19 cellular contexts compared by ENCODE assay signal in genomic region chr15:79953951-79954444, GRCh38. TPM values are rescaled to one million over a fixed set of nuclear protein-coding genes. Genes with fewer than 3 reads are reported as not detected.
DNase-seq lines count a peak whose midpoint lies in the region; ATAC-seq and TF ChIP-seq lines count a peak whose summit lies in the region.
"Had no signal": no experiment of that assay in that cellular context is flagged by ENCODE, and none has a peak within 500 bp of the region (broad histone marks: within the 10 kb centered on the region; RNA-seq: fewer than 3 reads in every experiment).

No MANE protein-coding gene starts in this region.

- H3K4me3 ChIP-seq in AG04450 (ENCODE audit: low read depth, low read length): no peak overlapping the region
- no peak overlapping the region for H3K4me3 ChIP-seq in left lung
- H3K4me3 ChIP-seq: body of pancreas, psoas muscle, testis had no signal

- H3K9me3 ChIP-seq in AG04450 (ENCODE audit: control insufficient read depth, insufficient read depth, low read length) (no peaks in the 10 kb centered on the region), left lung (no peaks in the 10 kb centered on the region)
- H3K9me3 ChIP-seq: body of pancreas, psoas muscle, testis had no signal

- H3K27ac ChIP-seq in AG04450 (ENCODE audit: low read depth, low read length) (peak overlapping the region; percentile 47), left lung (peak overlapping the region in 1 of 2 donors; percentile 77)
- H3K27ac ChIP-seq: body of pancreas, psoas muscle, testis had no signal

- TF ChIP-seq CTCF in AG04450 (IDR thresholded peaks at IDR 0.05; ENCODE audit: low read depth, low read length): no peak
- no peak for TF ChIP-seq CTCF in left lung (IDR thresholded peaks at IDR 0.05)

- POLR2A ChIA-PET in AG04450 (lab: Yijun Ruan, JAX): interaction anchor here (0.6 to 1.2 kb wide), 2 partner anchors 31 to 965 kb away, joined by 6 read pairs; no protein-coding TSS in a partner anchor

- peaks cover 0 to 53% of the 10 kb centered on the region in 2 donors for H3K4me1 ChIP-seq in left lung
- H3K4me1 ChIP-seq: psoas muscle, testis had no signal

- H3K27me3 ChIP-seq in AG04450 (ENCODE audit: control insufficient read depth, insufficient read depth, low read length) (no peaks in the 10 kb centered on the region), left lung (no peaks in the 10 kb centered on the region)
- H3K27me3 ChIP-seq: body of pancreas, testis had no signal

- ATAC-seq in left lung (peak; percentile 50), HG03342 (IDR thresholded peaks at IDR 0.05; ENCODE audit: unreplicated experiment) (no peak), HG03354 (IDR thresholded peaks at IDR 0.05; ENCODE audit: poor library complexity, severe bottlenecking, unreplicated experiment) (no peak), HG02759 (IDR thresholded peaks at IDR 0.05; ENCODE audit: unreplicated experiment) (no peak)
- ATAC-seq: activated T-helper 17 cell treated with anti-CD3 and anti-CD28 coated beads, Interleukin-2, amount 50 U/mL, for 72 hours; body of pancreas; natural killer cell treated with Interleukin-12 subunit alpha and Interleukin-12 subunit beta and Interleukin-15 and Interleukin-18, amount 100 ng/mL, for 72 hours; psoas muscle had no signal

- intact Hi-C loops in left lung (cut with DNase I): no loop called here

- DNase-seq in AG04450 (ENCODE audit: low read depth, low spot score) (peak; percentile 63), GF-D8 (lab: John Stamatoyannopoulos, UW) (peak; percentile 42), SK-MEL-5 (ENCODE audit: low read depth, low spot score) (peak; percentile 82), left lung (no peak), NCI-H524 (lab: John Stamatoyannopoulos, UW) (no peak)
- DNase-seq: activated CD4-positive, alpha-beta T cell treated with anti-CD3 and anti-CD28 coated beads, Interleukin-2, amount 50 U/mL, for 4 hours; left ventricle myocardium superior; NCI-H1092 treated with DMSO at 0.1 percent for 48 hours; NCI-H2171 treated with DMSO at 0.1 percent for 48 hours; psoas muscle; SHP77 treated with DMSO at 0.1 percent for 48 hours; testis had no signal

- H3K36me3 ChIP-seq in left lung: no peaks in the 10 kb centered on the region

- CTCF ChIA-PET in AG04450 (lab: Charles Lee): interaction anchor here (1.0 kb wide), 1 partner anchor 39 kb away, joined by 4 read pairs; no protein-coding TSS in a partner anchor

- in situ Hi-C loops in SK-MEL-5 (cut with HindIII; ENCODE audit: low pct_unique_long_range_greater_than_20kb, low sequenced_read_pairs): no loop called here

RNA-seq across cellular contexts. Expression of gene BCL2A1, which starts 17.0 kb away (rescaled TPM):
- 2.7 and 2.9 TPM in 2 replicates for polyA plus RNA-seq in AG04450 (2011; rRNA removed)
- polyA minus RNA-seq in AG04450 (2011; rRNA and poly(A)+ RNA removed): 0.37 TPM in 1 of 2 replicates, not detected in the other
- 102 and 105 TPM in 2 replicates for total RNA-seq in SK-MEL-5 (2014; rRNA removed; shearing (Covaris generic))
- polyA plus RNA-seq in SK-MEL-5 (2015; cell fraction: cytosol; rRNA removed): 32.5 and 40.7 TPM in 2 replicates
- polyA plus RNA-seq in SK-MEL-5 (2015; cell fraction: nucleus; rRNA removed): 13.8 and 19.8 TPM in 2 replicates
- total RNA-seq in left lung: 10 to 100 TPM; 28.7 to 99.2 TPM
- total RNA-seq: H4, testis had no signal

RNA-seq across cellular contexts. Expression of gene MTHFS, which starts 57.2 kb away (rescaled TPM):
- 19.0 and 20.0 TPM in 2 replicates for polyA plus RNA-seq in AG04450 (2011; rRNA removed)
- 4.5 and 4.7 TPM in 2 replicates for polyA minus RNA-seq in AG04450 (2011; rRNA and poly(A)+ RNA removed)
- total RNA-seq in SK-MEL-5 (2014; rRNA removed; shearing (Covaris generic)): 76.4 and 89.9 TPM in 2 replicates
- polyA plus RNA-seq in SK-MEL-5 (2015; cell fraction: cytosol; rRNA removed): 46.6 and 66.1 TPM in 2 replicates
- polyA plus RNA-seq in SK-MEL-5 (2015; cell fraction: nucleus; rRNA removed): 6.7 and 15.1 TPM in 2 replicates
- 10 to 100 TPM; 30.5 to 40.1 TPM for total RNA-seq in left lung

Comparison
In these comparisons a context has a peak if more than half of its experiments do, and no peak if none do; other contexts are left out.
1. DNase-seq: peak in AG04450 (single experiment), GF-D8 (single experiment) and SK-MEL-5 (single experiment); none in left lung (0 of 2) and NCI-H524 (0 of 2).